In genomic region chr2:224910535-224910934, GRCh38 we compare ENCODE assay signal across 8 cellular contexts.
DNase-seq lines count a peak whose midpoint lies in the region; ATAC-seq, FAIRE-seq and TF ChIP-seq lines count a peak whose summit lies in the region.

No MANE protein-coding gene starts in this region.

- H3K4me1 Mint-ChIP-seq in Calu3 (ENCODE audit: low read depth, unreplicated experiment) (peaks cover 18% of the 10 kb centered on the region), endodermal cell (peaks cover 4% of the 10 kb centered on the region), nephron (peaks cover 26% of the 10 kb centered on the region)

- no peaks in the 10 kb centered on the region for H3K27me3 ChIP-seq in endodermal cell (ENCODE audit: control insufficient read depth, insufficient read depth, low read length, poor library complexity, severe bottlenecking)

- H3K4me3 ChIP-seq in endodermal cell (ENCODE audit: low read length): no peak overlapping the region

- BruUV-seq in Calu3 (replicated peaks; lab: Mats Ljungman, UMichigan): no TSS peak

- H3K27ac Mint-ChIP-seq in Calu3 (ENCODE audit: unreplicated experiment) (peak overlapping the region; percentile 63), endodermal cell (no peak overlapping the region), nephron (peak overlapping the region; percentile 55 to 77 (median 70))

- H3K9ac ChIP-seq in endodermal cell (ENCODE audit: extremely low read depth, low read length, poor library complexity, severe bottlenecking): no peak overlapping the region

- peak overlapping the region; percentile 96 for H3K27ac ChIP-seq in endodermal cell (ENCODE audit: low read depth, low read length)

- no peaks in the 10 kb centered on the region for H3K9me3 Mint-ChIP-seq in Calu3 (ENCODE audit: low read depth, unreplicated experiment)
- H3K9me3 Mint-ChIP-seq in endodermal cell: no peaks in the 10 kb centered on the region
- no peaks in the 10 kb centered on the region for H3K9me3 Mint-ChIP-seq in nephron

- WGBS in endodermal cell (ENCODE audit: insufficient coverage in 1 of 2, insufficient read length in 1 of 2), 2 experiments: 77% methylated on average over 1 of the region's 1 CpG; no CpG with 5 or more reads in 1 of the 2 experiments

- CTCF ChIA-PET in Calu3 (lab: Charles Lee): interaction anchor here (1.2 to 1.4 kb wide), 3 partner anchors 15 to 27 kb away, joined by 4 to 10 read pairs (median 4); no protein-coding TSS in a partner anchor

- H3K36me3 Mint-ChIP-seq in Calu3 (ENCODE audit: insufficient read depth, unreplicated experiment) (peaks cover 4% of the 10 kb centered on the region), endodermal cell (ENCODE audit: low read depth) (no peaks in the 10 kb centered on the region), nephron (ENCODE audit: low read depth) (no peaks in the 10 kb centered on the region)

- DNase-seq in Calu3 (no peak), SK-N-DZ (ENCODE audit: low spot score) (peak; percentile 32), endodermal cell (no peak), H54 (ENCODE audit: insufficient read length, low spot score) (no peak), SKM-1 treated with dmso at 0.1 percent for 144 hours (lab: John Stamatoyannopoulos, UW; ENCODE audit: unreplicated experiment) (no peak), NCI-H2029 (lab: John Stamatoyannopoulos, UW) (no peak)

- H3K4me1 ChIP-seq in endodermal cell (ENCODE audit: control insufficient read depth, insufficient read depth, low read length): peaks cover 6% of the 10 kb centered on the region

- intact Hi-C loops in Calu3 (cut with micrococcal nuclease; ENCODE audit: unreplicated experiment): loop anchor here (5.0 kb wide), 1 partner anchor 62 kb away; no protein-coding TSS in a partner anchor

- H3K4me3 Mint-ChIP-seq in Calu3 (ENCODE audit: low read depth, unreplicated experiment): no peak overlapping the region
- no peak overlapping the region for H3K4me3 Mint-ChIP-seq in endodermal cell
- H3K4me3 Mint-ChIP-seq in nephron: no peak overlapping the region

- TF ChIP-seq POLR2A in H54 (IDR thresholded peaks at IDR 0.05; ENCODE audit: low read depth, low read length): no peak

- TF ChIP-seq CTCF in Calu3 (IDR thresholded peaks at IDR 0.05; ENCODE audit: unreplicated experiment): no peak
- TF ChIP-seq CTCF in endodermal cell (conservative IDR thresholded peaks at IDR 0.05): no peak
- no peak for TF ChIP-seq CTCF in nephron (IDR thresholded peaks at IDR 0.05; ENCODE audit: unreplicated experiment in 3 of 3)

- H3K27me3 Mint-ChIP-seq in Calu3 (ENCODE audit: unreplicated experiment) (no peaks in the 10 kb centered on the region), endodermal cell (ENCODE audit: insufficient read depth) (no peaks in the 10 kb centered on the region), nephron (ENCODE audit: low read depth) (no peaks in the 10 kb centered on the region)

- FAIRE-seq in H54 (lab: Jason Lieb, UNC): no peak

- ATAC-seq in HG02970 (IDR thresholded peaks at IDR 0.05; ENCODE audit: low FRiP score, unreplicated experiment): no peak

- H3K36me3 ChIP-seq in endodermal cell (ENCODE audit: control insufficient read depth, insufficient read depth, low read length): no peaks in the 10 kb centered on the region

- H3K9me3 ChIP-seq in endodermal cell (ENCODE audit: control insufficient read depth, low read length): no peaks in the 10 kb centered on the region
